Comparison of ENCODE assay signal across 19 cellular contexts in genomic region chr1:87051965-87052364, GRCh38.
DNase-seq lines count a peak whose midpoint lies in the region; ATAC-seq lines count a peak whose summit lies in the region.
"Had no signal": no experiment of that assay in that cellular context is flagged by ENCODE, and none has a peak within 500 bp of the region (broad histone marks: within the 10 kb centered on the region; RNA-seq: fewer than 3 reads in every experiment).

No MANE protein-coding gene starts in this region.

- ATAC-seq in GM18868 (IDR thresholded peaks at IDR 0.05; ENCODE audit: unreplicated experiment) = peak; percentile 58
- ATAC-seq in GM21723 (IDR thresholded peaks at IDR 0.05; ENCODE audit: unreplicated experiment) = peak; percentile 56
- ATAC-seq in HG03432 (IDR thresholded peaks at IDR 0.05; ENCODE audit: unreplicated experiment) = peak; percentile 58
- peak; percentile 48 for ATAC-seq in memory B cell (ENCODE audit: low read depth)

- peaks cover 2% of the 10 kb centered on the region for H3K9me3 Mint-ChIP-seq in memory B cell

- H3K4me1 Mint-ChIP-seq in memory B cell = peaks cover 15% of the 10 kb centered on the region

- H3K36me3 Mint-ChIP-seq in memory B cell = peaks cover 7% of the 10 kb centered on the region

- DNase-seq in memory B cell (ENCODE audit: low spot score in 2 of 2) = no peak
- no peak for DNase-seq in cerebellar nuclear complex (lab: John Stamatoyannopoulos, UW)
- DNase-seq in RKO (ENCODE audit: low spot score) = no peak
- DNase-seq in NCI-H2196 (lab: John Stamatoyannopoulos, UW; ENCODE audit: unreplicated experiment) = no peak
- DNase-seq in 8988T = no peak
- DNase-seq: Calu3; CD4-positive, alpha-beta memory T cell; DMS53; GOT3; MV-4-11; NCI-H1417 treated with DMSO at 0.1 percent for 48 hours; NCI-H2029; NCI-H2171 treated with DMSO at 0.1 percent for 48 hours; NCI-H82; Peyer's patch; Right ventricle myocardium superior had no signal

- H3K27ac Mint-ChIP-seq in memory B cell = peak overlapping the region; percentile 60
- H3K27ac Mint-ChIP-seq: CD4-positive, alpha-beta memory T cell had no signal

- H3K27me3 Mint-ChIP-seq in memory B cell = no peaks in the 10 kb centered on the region
- H3K27me3 Mint-ChIP-seq: CD4-positive, alpha-beta memory T cell had no signal

- peak overlapping the region; percentile 39 for H3K4me3 Mint-ChIP-seq in memory B cell
- H3K4me3 Mint-ChIP-seq: CD4-positive, alpha-beta memory T cell had no signal
